8 cellular contexts compared by ENCODE assay signal in the genomic region with DNA sequence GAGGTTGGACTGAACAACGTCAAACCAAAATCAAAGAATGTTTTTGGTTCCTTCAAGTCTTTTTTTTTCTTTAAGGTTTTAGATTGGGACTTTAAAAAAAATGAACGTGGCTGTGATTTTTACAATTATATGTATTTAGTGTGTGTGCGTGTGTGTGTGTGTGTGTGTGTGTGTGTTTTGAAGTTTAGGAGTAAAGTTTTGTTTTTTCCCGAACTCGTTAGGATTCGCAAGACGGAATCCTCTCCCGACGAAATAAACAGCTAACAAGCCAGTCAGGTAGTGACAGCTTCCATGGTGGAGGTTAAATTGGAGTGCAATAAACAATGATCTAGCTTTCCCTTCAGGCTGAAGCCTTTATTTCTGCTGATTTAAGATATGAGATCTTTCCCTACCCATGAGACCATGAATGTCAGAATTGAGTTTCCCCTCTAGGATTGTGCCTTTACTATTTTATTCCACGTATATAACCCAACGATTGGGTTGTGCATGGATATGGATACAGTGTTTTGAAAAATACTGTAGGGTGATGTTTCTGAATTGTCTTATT. TPM values are rescaled to one million over a fixed set of nuclear protein-coding genes. Genes with fewer than 3 reads are reported as not detected.
DNase-seq lines count a peak whose midpoint lies in the region; ATAC-seq and TF ChIP-seq lines count a peak whose summit lies in the region.

No MANE protein-coding gene starts in this region.

- H3K27ac Mint-ChIP-seq in T-helper 2 cell treated with Interferon-gamma antibody and Interleukin-4, amounts not matched to agents 5 μg/mL and 100 μg/mL, for 36 hours = peak overlapping the region; percentile 89

- H3K9me3 ChIP-seq in psoas muscle = peaks cover 2% of the 10 kb centered on the region

- H3K4me1 ChIP-seq in psoas muscle = peaks cover 5% of the 10 kb centered on the region

- no peak for DNase-seq in T-helper 2 cell treated with Interferon-gamma antibody and Interleukin-4, amounts not matched to agents 5 μg/mL and 100 μg/mL, for 36 hours (ENCODE audit: low spot score)
- DNase-seq in T-helper 2 cell = no peak
- no peak for DNase-seq in fibroblast of pulmonary artery (ENCODE audit: low read depth)
- no peak for DNase-seq in psoas muscle
- DNase-seq in stimulated activated naive CD4-positive, alpha-beta T cell treated with Interleukin-2 at 50 U/mL for 16 hours (lab: John Stamatoyannopoulos, UW) = no peak
- DNase-seq in HK-2 (ENCODE audit: unreplicated experiment) = no peak
- no peak for DNase-seq in D341Med (ENCODE audit: low spot score)

- H3K4me3 Mint-ChIP-seq in T-helper 2 cell treated with Interferon-gamma antibody and Interleukin-4, amounts not matched to agents 5 μg/mL and 100 μg/mL, for 36 hours = peak overlapping the region; percentile 95

- TF ChIP-seq CTCF in fibroblast of pulmonary artery (IDR thresholded peaks at IDR 0.05; ENCODE audit: low read length, missing control alignments) (no peak), psoas muscle (IDR thresholded peaks at IDR 0.05) (no peak)

- peak; percentile 8; the same call in 2 of the 3 replicates for ATAC-seq in SK-N-SH treated with all-trans-retinoic acid at 6 μM for 48 hours
- ATAC-seq in psoas muscle = no peak

- no peaks in the 10 kb centered on the region for H3K27me3 ChIP-seq in psoas muscle (ENCODE audit: insufficient read depth in 3 of 3, low read length in 2 of 3)

- H3K36me3 Mint-ChIP-seq in T-helper 2 cell treated with Interferon-gamma antibody and Interleukin-4, amounts not matched to agents 5 μg/mL and 100 μg/mL, for 36 hours (ENCODE audit: low read depth) = peaks cover 14% of the 10 kb centered on the region

- no peaks in the 10 kb centered on the region for H3K36me3 ChIP-seq in psoas muscle (ENCODE audit: insufficient read depth in 1 of 2, low read depth in 1 of 2)

- 16 to 21% (median 20%) methylated on average over 11 of the region's 11 CpGs for WGBS in psoas muscle, 3 donors

- no peaks in the 10 kb centered on the region for H3K9me3 Mint-ChIP-seq in T-helper 2 cell treated with Interferon-gamma antibody and Interleukin-4, amounts not matched to agents 5 μg/mL and 100 μg/mL, for 36 hours

- intact Hi-C loops in psoas muscle (cut with DNase I) = loop anchor here in 1 of 2 donors (2.0 to 5.0 kb wide), 2 partner anchors 109 to 229 kb away; partner anchors contain the start of gene INIP

- H3K27ac ChIP-seq in psoas muscle = peak overlapping the region; percentile 73

- H3K27me3 Mint-ChIP-seq in T-helper 2 cell treated with Interferon-gamma antibody and Interleukin-4, amounts not matched to agents 5 μg/mL and 100 μg/mL, for 36 hours (ENCODE audit: low read depth) = peaks cover 2% of the 10 kb centered on the region

- peaks cover 27% of the 10 kb centered on the region for H3K4me1 Mint-ChIP-seq in T-helper 2 cell treated with Interferon-gamma antibody and Interleukin-4, amounts not matched to agents 5 μg/mL and 100 μg/mL, for 36 hours (ENCODE audit: low read depth)

- peak overlapping the region; percentile 64 for H3K4me3 ChIP-seq in fibroblast of pulmonary artery (replicated peaks; ENCODE audit: low read depth, low read length)
- H3K4me3 ChIP-seq in psoas muscle = peak overlapping the region; percentile 93

TF ChIP-seq in SK-N-SH treated with all-trans-retinoic acid at 6 μM for 48 hours, 23 proteins besides CTCF, POLR2A, EP300 and RAD21:
- TF ChIP-seq PPARA (CRISPR knock-in tag; IDR thresholded peaks at IDR 0.05; ENCODE audit: borderline replicate concordance) = no peak
- TF ChIP-seq ZC3H10 (CRISPR knock-in tag; IDR thresholded peaks at IDR 0.05) = no peak
TF ChIP-seq in SK-N-SH treated with all-trans-retinoic acid at 6 μM for 48 hours: peak in this region for 0.

RNA-seq across cellular contexts. Expression of gene KIAA1958, which starts 1.2 kb away (rescaled TPM):
- 1 to 10 TPM; 1.5 to 4.1 (median 3.2) TPM for total RNA-seq in psoas muscle
- 1 to 10 TPM in 1 of 3 donors, under 1 TPM in 2; 0.56 to 1.4 (median 0.57) TPM for polyA plus RNA-seq in psoas muscle
